ENCODE assay signal across 22 cellular contexts in the genomic region with DNA sequence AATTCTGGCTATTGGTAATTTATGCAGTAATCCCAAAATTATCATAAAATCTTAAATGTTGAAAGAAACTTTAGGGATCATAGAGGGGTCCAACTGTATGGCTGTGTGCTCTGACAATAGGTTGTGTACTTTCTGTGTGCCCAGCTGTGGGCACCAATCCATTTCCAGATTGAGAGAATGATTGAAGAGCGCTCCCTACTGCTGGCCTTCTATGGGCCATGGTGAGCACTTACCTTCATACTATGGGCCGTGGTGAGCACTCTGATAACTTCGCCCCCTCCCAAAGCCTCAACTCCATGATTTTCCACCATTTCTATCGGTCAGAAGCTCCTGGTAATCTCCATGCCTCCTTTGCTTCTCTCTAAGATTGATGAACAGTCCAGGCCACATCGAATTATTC.
"Had no signal": no experiment of that assay in that cellular context is flagged by ENCODE, and none has a peak within 500 bp of the region (broad histone marks: within the 10 kb centered on the region; RNA-seq: fewer than 3 reads in every experiment).

No MANE protein-coding gene starts in this region.

- H3K79me2 ChIP-seq: parathyroid adenoma had no signal

- H3K36me3 Mint-ChIP-seq: stimulated activated memory B cell treated with anti-CD40 and anti-IgM and Interleukin-4, amounts not matched to agents 10 μg/mL and 1 μg/mL and 100 μg/mL, for 72 hours had no signal

- H2AFZ ChIP-seq: parathyroid adenoma had no signal

- H3K4me1 Mint-ChIP-seq: stimulated activated memory B cell treated with anti-CD40 and anti-IgM and Interleukin-4, amounts not matched to agents 10 μg/mL and 1 μg/mL and 100 μg/mL, for 72 hours had no signal

- H3K27ac ChIP-seq: esophagus muscularis mucosa, gastrocnemius medialis, heart right ventricle, parathyroid adenoma, psoas muscle, right lobe of liver, testis, tibial nerve, upper lobe of right lung, vagina had no signal

- H3K27ac Mint-ChIP-seq: naive thymus-derived CD4-positive, alpha-beta T cell; stimulated activated memory B cell treated with anti-CD40 and anti-IgM and Interleukin-4, amounts not matched to agents 10 μg/mL and 1 μg/mL and 100 μg/mL, for 72 hours; stimulated activated naive CD8-positive, alpha-beta T cell treated with anti-CD3 and anti-CD28 coated beads, Interleukin-15, Interleukin-2, amounts not matched to agents 100 ng/mL and 50 ng/mL, for 24 hours had no signal

- H3K27me3 ChIP-seq: esophagus muscularis mucosa, gastrocnemius medialis, heart right ventricle, right lobe of liver, testis, tibial nerve, upper lobe of right lung, vagina had no signal

- H3K4me1 ChIP-seq: esophagus muscularis mucosa, gastrocnemius medialis, heart right ventricle, psoas muscle, testis, tibial nerve, upper lobe of right lung, vagina had no signal

- H3K9me3 Mint-ChIP-seq: nephron progenitor cell; stimulated activated memory B cell treated with anti-CD40 and anti-IgM and Interleukin-4, amounts not matched to agents 10 μg/mL and 1 μg/mL and 100 μg/mL, for 72 hours; stimulated activated naive CD8-positive, alpha-beta T cell treated with anti-CD3 and anti-CD28 coated beads, Interleukin-15, Interleukin-2, amounts not matched to agents 100 ng/mL and 50 ng/mL, for 24 hours had no signal

- H3K4me3 ChIP-seq: esophagus muscularis mucosa, gastrocnemius medialis, heart right ventricle, psoas muscle, right lobe of liver, testis, tibial nerve, upper lobe of right lung, vagina had no signal

- FAIRE-seq: endometrium had no signal

- H3K9me3 ChIP-seq: esophagus muscularis mucosa, gastrocnemius medialis, heart right ventricle, psoas muscle, right lobe of liver, testis, tibial nerve, upper lobe of right lung, vagina had no signal

- ATAC-seq: gastrocnemius medialis; heart right ventricle; left lobe of liver; naive thymus-derived CD4-positive, alpha-beta T cell; psoas muscle; right lobe of liver; stimulated activated memory B cell treated with anti-CD40 and anti-IgM and Interleukin-4, amounts not matched to agents 10 μg/mL and 1 μg/mL and 100 μg/mL, for 72 hours; upper lobe of right lung had no signal

- H3K36me3 ChIP-seq: esophagus muscularis mucosa, gastrocnemius medialis, heart right ventricle, right lobe of liver, tibial nerve, upper lobe of right lung, vagina had no signal

- H3K27me3 Mint-ChIP-seq: stimulated activated memory B cell treated with anti-CD40 and anti-IgM and Interleukin-4, amounts not matched to agents 10 μg/mL and 1 μg/mL and 100 μg/mL, for 72 hours had no signal

- H3K9ac ChIP-seq: parathyroid adenoma had no signal

- DNase-seq: effector memory CD4-positive, alpha-beta T cell; gastrocnemius medialis; heart right ventricle; hypothalamus; islet precursor cell; mammary epithelial cell; naive thymus-derived CD4-positive, alpha-beta T cell; nephron progenitor cell; psoas muscle; retina; right lobe of liver; stimulated activated CD4-positive, alpha-beta T cell treated with anti-CD3 and anti-CD28 coated beads, Interleukin-4, amount 100 ng/mL, for 24 hours; testis; upper lobe of right lung had no signal

- H3K4me3 Mint-ChIP-seq: naive thymus-derived CD4-positive, alpha-beta T cell; nephron progenitor cell; stimulated activated memory B cell treated with anti-CD40 and anti-IgM and Interleukin-4, amounts not matched to agents 10 μg/mL and 1 μg/mL and 100 μg/mL, for 72 hours; stimulated activated naive CD8-positive, alpha-beta T cell treated with anti-CD3 and anti-CD28 coated beads, Interleukin-15, Interleukin-2, amounts not matched to agents 100 ng/mL and 50 ng/mL, for 24 hours had no signal
